In the genomic region with DNA sequence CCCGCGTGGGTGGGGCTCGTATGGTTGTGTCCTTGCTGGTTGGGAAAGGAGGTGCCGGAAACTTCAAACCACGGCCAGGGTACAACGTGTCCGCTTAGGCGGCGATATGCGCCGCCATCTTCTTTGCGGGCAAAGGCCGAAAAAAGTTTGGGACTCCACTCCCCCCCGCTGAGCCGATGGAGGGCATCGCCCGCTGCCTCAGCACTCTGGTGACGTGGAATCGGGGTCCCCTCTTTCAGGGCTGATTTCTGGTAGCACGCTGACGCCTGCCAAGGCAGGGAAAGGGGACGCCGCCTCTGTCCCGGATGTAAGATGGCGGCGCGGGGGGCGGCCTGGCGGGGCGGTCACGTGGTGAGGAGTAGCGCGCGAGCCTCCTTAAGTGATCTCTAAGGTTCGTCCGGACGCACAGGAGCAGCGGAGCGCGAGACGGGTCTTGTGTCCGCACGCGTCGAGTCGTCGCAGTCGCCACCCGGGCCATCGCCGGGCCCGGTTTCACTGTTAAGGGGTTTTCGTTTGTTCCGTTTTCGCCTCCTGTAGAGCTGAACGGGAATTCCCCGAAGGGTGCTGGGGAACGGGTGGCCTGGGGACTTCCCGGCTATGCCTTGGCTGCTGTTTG, we compare ENCODE assay signal across 1 cellular context.
TF ChIP-seq lines count a peak whose summit lies in the region.

No MANE protein-coding gene starts in this region.

TF ChIP-seq in SK-N-SH, 30 proteins besides CTCF, POLR2A, EP300 and RAD21 (continued from another document):
- TF ChIP-seq FOXM1 (IDR thresholded peaks at IDR 0.05; ENCODE audit: low read depth), result no peak
- peak; percentile 60; the same call in 1 of the 2 replicates for TF ChIP-seq ELF1 (IDR thresholded peaks at IDR 0.05)
- TF ChIP-seq, protein P1, sequence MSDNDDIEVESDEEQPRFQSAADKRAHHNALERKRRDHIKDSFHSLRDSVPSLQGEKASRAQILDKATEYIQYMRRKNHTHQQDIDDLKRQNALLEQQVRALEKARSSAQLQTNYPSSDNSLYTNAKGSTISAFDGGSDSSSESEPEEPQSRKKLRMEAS (IDR thresholded peaks at IDR 0.05; ENCODE audit: low read depth), result peak; percentile 96
- TF ChIP-seq, protein P2, sequence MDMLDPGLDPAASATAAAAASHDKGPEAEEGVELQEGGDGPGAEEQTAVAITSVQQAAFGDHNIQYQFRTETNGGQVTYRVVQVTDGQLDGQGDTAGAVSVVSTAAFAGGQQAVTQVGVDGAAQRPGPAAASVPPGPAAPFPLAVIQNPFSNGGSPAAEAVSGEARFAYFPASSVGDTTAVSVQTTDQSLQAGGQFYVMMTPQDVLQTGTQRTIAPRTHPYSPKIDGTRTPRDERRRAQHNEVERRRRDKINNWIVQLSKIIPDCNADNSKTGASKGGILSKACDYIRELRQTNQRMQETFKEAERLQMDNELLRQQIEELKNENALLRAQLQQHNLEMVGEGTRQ (IDR thresholded peaks at IDR 0.05; ENCODE audit: borderline replicate concordance, low read depth, low read length), result peak; percentile 71
- TF ChIP-seq SIN3A (IDR thresholded peaks at IDR 0.05; ENCODE audit: borderline replicate concordance, low read depth, low read length), result 0 out of 2 replicates have a peak, but pooled peaks have one; percentile 60
